In the genomic region with DNA sequence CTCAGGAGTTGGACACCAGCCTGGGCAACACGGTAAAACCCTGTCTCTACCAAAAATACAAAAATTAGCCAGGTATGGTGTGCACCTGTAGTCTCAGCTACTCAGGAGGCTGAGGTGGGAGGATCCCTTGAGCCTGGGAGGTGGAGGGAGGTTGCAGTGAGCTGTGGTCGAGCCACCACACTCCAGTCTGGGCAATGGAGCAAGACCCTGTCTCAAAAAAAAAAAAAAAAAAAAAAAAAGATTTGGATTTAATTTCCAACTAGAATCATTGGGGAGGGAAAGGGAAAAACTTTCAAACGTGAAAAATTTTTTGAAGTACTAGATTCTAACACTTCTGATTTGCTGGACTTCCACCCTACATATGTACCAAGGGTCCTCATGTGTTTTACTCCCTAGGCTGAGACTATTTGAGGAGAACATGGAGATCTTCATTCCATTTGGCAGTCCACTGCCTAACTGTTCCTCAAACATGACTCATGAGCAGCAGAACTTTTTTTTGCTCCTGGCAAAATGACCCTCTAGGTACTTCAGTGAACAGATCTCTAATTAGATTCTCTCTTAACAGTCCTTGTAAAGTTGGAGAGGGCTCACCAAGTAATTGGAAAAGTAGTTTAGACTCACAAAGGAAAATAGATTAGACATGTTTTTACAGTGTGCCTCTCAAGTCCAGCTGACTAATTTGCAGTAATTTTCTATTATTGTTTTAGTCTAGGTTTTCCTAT, we compare ENCODE assay signal across 1 cellular context.
A peak's percentile ranks its signal among the peaks of the same experiment; 100 is the strongest.
TF ChIP-seq lines count a peak whose summit lies in the region.

No MANE protein-coding gene starts in this region.

TF ChIP-seq in K562, 482 proteins besides CTCF, POLR2A, EP300 and RAD21 (continued from another document and continues in another):
- TF ChIP-seq, protein P1, sequence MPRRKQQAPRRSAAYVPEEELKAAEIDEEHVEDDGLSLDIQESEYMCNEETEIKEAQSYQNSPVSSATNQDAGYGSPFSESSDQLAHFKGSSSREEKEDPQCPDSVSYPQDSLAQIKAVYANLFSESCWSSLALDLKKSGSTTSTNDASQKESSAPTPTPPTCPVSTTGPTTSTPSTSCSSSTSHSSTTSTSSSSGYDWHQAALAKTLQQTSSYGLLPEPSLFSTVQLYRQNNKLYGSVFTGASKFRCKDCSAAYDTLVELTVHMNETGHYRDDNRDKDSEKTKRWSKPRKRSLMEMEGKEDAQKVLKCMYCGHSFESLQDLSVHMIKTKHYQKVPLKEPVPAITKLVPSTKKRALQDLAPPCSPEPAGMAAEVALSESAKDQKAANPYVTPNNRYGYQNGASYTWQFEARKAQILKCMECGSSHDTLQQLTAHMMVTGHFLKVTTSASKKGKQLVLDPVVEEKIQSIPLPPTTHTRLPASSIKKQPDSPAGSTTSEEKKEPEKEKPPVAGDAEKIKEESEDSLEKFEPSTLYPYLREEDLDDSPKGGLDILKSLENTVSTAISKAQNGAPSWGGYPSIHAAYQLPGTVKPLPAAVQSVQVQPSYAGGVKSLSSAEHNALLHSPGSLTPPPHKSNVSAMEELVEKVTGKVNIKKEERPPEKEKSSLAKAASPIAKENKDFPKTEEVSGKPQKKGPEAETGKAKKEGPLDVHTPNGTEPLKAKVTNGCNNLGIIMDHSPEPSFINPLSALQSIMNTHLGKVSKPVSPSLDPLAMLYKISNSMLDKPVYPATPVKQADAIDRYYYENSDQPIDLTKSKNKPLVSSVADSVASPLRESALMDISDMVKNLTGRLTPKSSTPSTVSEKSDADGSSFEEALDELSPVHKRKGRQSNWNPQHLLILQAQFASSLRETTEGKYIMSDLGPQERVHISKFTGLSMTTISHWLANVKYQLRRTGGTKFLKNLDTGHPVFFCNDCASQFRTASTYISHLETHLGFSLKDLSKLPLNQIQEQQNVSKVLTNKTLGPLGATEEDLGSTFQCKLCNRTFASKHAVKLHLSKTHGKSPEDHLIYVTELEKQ (CRISPR knock-in tag; IDR thresholded peaks at IDR 0.05), result no peak
- TF ChIP-seq HDAC2 (IDR thresholded peaks at IDR 0.05) (no peak), BRD9 (IDR thresholded peaks at IDR 0.05; ENCODE audit: low read depth, partially characterized antibody) (no peak), RFX5 (IDR thresholded peaks at IDR 0.05; ENCODE audit: low read depth, low read length) (no peak), PHF21A (IDR thresholded peaks at IDR 0.05; ENCODE audit: borderline replicate concordance, low read depth) (no peak), RBM34 (IDR thresholded peaks at IDR 0.05; ENCODE audit: borderline replicate concordance, insufficient read depth, low read length) (no peak), ZNF3 (CRISPR knock-in tag; IDR thresholded peaks at IDR 0.05) (no peak), ARID1B (IDR thresholded peaks at IDR 0.05) (0 out of 2 replicates have a peak, but pooled peaks have one; percentile 22), NCOA4 (IDR thresholded peaks at IDR 0.05; ENCODE audit: partially characterized antibody) (no peak), ERF (CRISPR knock-in tag; IDR thresholded peaks at IDR 0.05) (no peak), DPF2 (IDR thresholded peaks at IDR 0.05) (no peak), PCBP2 (IDR thresholded peaks at IDR 0.05; ENCODE audit: low read depth, low read length, poor library complexity, severe bottlenecking) (no peak), HNRNPH1 (optimal IDR thresholded peaks at IDR 0.05; ENCODE audit: low read depth, low read length) (no peak), STAT5A (IDR thresholded peaks at IDR 0.05; ENCODE audit: borderline replicate concordance, low read length) (no peak), CEBPB (tag; IDR thresholded peaks at IDR 0.05) (no peak), MBD2 (IDR thresholded peaks at IDR 0.05; ENCODE audit: borderline replicate concordance, low read depth) (no peak), POLR2H (tag; IDR thresholded peaks at IDR 0.05; ENCODE audit: low read depth) (no peak), ZNF436 (CRISPR knock-in tag; IDR thresholded peaks at IDR 0.05) (no peak), GATA2 (CRISPR knock-in tag; IDR thresholded peaks at IDR 0.05) (no peak), KDM1A (IDR thresholded peaks at IDR 0.05) (no peak), KAT8 (IDR thresholded peaks at IDR 0.05; ENCODE audit: low read depth) (no peak), MAZ (CRISPR knock-in tag; conservative IDR thresholded peaks at IDR 0.05 in 1 of 2, IDR thresholded peaks at IDR 0.05 in 1 of 2) (no peak), NRF1 (conservative IDR thresholded peaks at IDR 0.05 in 1 of 2, IDR thresholded peaks at IDR 0.05 in 1 of 2) (no peak), RHOXF2B (CRISPR knock-in tag; conservative IDR thresholded peaks at IDR 0.05) (no peak), EP400 (IDR thresholded peaks at IDR 0.05) (peak; percentile 28; the same call in 1 of the 2 replicates), FOXJ3 (CRISPR knock-in tag; IDR thresholded peaks at IDR 0.05) (no peak), FOXK1 (CRISPR knock-in tag; IDR thresholded peaks at IDR 0.05; ENCODE audit: borderline replicate concordance) (no peak; the same call in 1 of the 2 replicates), SNRNP70 (optimal IDR thresholded peaks at IDR 0.05; ENCODE audit: low read depth, low read length) (no peak), YY1 (IDR thresholded peaks at IDR 0.05; ENCODE audit: borderline replicate concordance in 1 of 3, control insufficient read depth in 1 of 3, extremely low read depth in 1 of 3, insufficient read depth in 3 of 3, insufficient read length in 1 of 3, insufficient replicate concordance in 2 of 3, low read depth in 1 of 3, low read length in 2 of 3) (peak in 1 of 3 experiments; percentile 49), HCFC1 (IDR thresholded peaks at IDR 0.05; ENCODE audit: low read depth, low read length) (no peak), HDAC8 (tag; IDR thresholded peaks at IDR 0.05) (no peak), GTF2A2 (tag; IDR thresholded peaks at IDR 0.05) (peak; percentile 63; the same call in 1 of the 2 replicates), ATF1 (CRISPR knock-in tag; IDR thresholded peaks at IDR 0.05) (no peak), ATF1 (tag; IDR thresholded peaks at IDR 0.05) (no peak), MEF2A (IDR thresholded peaks at IDR 0.05; ENCODE audit: control insufficient read depth, low read depth, low read length) (no peak)
- TF ChIP-seq, protein P2, sequence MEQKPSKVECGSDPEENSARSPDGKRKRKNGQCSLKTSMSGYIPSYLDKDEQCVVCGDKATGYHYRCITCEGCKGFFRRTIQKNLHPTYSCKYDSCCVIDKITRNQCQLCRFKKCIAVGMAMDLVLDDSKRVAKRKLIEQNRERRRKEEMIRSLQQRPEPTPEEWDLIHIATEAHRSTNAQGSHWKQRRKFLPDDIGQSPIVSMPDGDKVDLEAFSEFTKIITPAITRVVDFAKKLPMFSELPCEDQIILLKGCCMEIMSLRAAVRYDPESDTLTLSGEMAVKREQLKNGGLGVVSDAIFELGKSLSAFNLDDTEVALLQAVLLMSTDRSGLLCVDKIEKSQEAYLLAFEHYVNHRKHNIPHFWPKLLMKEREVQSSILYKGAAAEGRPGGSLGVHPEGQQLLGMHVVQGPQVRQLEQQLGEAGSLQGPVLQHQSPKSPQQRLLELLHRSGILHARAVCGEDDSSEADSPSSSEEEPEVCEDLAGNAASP (IDR thresholded peaks at IDR 0.05), result no peak
- TF ChIP-seq, protein P3, sequence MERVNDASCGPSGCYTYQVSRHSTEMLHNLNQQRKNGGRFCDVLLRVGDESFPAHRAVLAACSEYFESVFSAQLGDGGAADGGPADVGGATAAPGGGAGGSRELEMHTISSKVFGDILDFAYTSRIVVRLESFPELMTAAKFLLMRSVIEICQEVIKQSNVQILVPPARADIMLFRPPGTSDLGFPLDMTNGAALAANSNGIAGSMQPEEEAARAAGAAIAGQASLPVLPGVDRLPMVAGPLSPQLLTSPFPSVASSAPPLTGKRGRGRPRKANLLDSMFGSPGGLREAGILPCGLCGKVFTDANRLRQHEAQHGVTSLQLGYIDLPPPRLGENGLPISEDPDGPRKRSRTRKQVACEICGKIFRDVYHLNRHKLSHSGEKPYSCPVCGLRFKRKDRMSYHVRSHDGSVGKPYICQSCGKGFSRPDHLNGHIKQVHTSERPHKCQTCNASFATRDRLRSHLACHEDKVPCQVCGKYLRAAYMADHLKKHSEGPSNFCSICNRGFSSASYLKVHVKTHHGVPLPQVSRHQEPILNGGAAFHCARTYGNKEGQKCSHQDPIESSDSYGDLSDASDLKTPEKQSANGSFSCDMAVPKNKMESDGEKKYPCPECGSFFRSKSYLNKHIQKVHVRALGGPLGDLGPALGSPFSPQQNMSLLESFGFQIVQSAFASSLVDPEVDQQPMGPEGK (CRISPR knock-in tag; IDR thresholded peaks at IDR 0.05; ENCODE audit: borderline replicate concordance), result no peak
- TF ChIP-seq, protein P4, sequence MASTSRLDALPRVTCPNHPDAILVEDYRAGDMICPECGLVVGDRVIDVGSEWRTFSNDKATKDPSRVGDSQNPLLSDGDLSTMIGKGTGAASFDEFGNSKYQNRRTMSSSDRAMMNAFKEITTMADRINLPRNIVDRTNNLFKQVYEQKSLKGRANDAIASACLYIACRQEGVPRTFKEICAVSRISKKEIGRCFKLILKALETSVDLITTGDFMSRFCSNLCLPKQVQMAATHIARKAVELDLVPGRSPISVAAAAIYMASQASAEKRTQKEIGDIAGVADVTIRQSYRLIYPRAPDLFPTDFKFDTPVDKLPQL (IDR thresholded peaks at IDR 0.05; ENCODE audit: extremely low read depth, insufficient read length), result no peak
- TF ChIP-seq, protein P5, sequence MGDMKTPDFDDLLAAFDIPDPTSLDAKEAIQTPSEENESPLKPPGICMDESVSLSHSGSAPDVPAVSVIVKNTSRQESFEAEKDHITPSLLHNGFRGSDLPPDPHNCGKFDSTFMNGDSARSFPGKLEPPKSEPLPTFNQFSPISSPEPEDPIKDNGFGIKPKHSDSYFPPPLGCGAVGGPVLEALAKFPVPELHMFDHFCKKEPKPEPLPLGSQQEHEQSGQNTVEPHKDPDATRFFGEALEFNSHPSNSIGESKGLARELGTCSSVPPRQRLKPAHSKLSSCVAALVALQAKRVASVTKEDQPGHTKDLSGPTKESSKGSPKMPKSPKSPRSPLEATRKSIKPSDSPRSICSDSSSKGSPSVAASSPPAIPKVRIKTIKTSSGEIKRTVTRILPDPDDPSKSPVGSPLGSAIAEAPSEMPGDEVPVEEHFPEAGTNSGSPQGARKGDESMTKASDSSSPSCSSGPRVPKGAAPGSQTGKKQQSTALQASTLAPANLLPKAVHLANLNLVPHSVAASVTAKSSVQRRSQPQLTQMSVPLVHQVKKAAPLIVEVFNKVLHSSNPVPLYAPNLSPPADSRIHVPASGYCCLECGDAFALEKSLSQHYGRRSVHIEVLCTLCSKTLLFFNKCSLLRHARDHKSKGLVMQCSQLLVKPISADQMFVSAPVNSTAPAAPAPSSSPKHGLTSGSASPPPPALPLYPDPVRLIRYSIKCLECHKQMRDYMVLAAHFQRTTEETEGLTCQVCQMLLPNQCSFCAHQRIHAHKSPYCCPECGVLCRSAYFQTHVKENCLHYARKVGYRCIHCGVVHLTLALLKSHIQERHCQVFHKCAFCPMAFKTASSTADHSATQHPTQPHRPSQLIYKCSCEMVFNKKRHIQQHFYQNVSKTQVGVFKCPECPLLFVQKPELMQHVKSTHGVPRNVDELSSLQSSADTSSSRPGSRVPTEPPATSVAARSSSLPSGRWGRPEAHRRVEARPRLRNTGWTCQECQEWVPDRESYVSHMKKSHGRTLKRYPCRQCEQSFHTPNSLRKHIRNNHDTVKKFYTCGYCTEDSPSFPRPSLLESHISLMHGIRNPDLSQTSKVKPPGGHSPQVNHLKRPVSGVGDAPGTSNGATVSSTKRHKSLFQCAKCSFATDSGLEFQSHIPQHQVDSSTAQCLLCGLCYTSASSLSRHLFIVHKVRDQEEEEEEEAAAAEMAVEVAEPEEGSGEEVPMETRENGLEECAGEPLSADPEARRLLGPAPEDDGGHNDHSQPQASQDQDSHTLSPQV (IDR thresholded peaks at IDR 0.05), result peak; percentile 78
- TF ChIP-seq, protein P6, sequence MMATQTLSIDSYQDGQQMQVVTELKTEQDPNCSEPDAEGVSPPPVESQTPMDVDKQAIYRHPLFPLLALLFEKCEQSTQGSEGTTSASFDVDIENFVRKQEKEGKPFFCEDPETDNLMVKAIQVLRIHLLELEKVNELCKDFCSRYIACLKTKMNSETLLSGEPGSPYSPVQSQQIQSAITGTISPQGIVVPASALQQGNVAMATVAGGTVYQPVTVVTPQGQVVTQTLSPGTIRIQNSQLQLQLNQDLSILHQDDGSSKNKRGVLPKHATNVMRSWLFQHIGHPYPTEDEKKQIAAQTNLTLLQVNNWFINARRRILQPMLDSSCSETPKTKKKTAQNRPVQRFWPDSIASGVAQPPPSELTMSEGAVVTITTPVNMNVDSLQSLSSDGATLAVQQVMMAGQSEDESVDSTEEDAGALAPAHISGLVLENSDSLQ (IDR thresholded peaks at IDR 0.05), result no peak
- TF ChIP-seq, protein P7, sequence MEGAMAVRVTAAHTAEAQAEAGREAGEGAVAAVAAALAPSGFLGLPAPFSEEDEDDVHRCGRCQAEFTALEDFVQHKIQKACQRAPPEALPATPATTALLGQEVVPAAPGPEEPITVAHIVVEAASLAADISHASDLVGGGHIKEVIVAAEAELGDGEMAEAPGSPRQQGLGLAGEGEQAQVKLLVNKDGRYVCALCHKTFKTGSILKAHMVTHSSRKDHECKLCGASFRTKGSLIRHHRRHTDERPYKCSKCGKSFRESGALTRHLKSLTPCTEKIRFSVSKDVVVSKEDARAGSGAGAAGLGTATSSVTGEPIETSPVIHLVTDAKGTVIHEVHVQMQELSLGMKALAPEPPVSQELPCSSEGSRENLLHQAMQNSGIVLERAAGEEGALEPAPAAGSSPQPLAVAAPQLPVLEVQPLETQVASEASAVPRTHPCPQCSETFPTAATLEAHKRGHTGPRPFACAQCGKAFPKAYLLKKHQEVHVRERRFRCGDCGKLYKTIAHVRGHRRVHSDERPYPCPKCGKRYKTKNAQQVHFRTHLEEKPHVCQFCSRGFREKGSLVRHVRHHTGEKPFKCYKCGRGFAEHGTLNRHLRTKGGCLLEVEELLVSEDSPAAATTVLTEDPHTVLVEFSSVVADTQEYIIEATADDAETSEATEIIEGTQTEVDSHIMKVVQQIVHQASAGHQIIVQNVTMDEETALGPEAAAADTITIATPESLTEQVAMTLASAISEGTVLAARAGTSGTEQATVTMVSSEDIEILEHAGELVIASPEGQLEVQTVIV (CRISPR knock-in tag; IDR thresholded peaks at IDR 0.05; ENCODE audit: borderline replicate concordance), result no peak; the same call in 1 of the 2 replicates
- TF ChIP-seq, protein P8, sequence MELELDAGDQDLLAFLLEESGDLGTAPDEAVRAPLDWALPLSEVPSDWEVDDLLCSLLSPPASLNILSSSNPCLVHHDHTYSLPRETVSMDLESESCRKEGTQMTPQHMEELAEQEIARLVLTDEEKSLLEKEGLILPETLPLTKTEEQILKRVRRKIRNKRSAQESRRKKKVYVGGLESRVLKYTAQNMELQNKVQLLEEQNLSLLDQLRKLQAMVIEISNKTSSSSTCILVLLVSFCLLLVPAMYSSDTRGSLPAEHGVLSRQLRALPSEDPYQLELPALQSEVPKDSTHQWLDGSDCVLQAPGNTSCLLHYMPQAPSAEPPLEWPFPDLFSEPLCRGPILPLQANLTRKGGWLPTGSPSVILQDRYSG (tag; conservative IDR thresholded peaks at IDR 0.05; ENCODE audit: low read depth), result peak; percentile 54
- TF ChIP-seq, protein P9, sequence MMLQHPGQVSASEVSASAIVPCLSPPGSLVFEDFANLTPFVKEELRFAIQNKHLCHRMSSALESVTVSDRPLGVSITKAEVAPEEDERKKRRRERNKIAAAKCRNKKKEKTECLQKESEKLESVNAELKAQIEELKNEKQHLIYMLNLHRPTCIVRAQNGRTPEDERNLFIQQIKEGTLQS (IDR thresholded peaks at IDR 0.05), result peak; percentile 69; the same call in 1 of the 2 replicates
- TF ChIP-seq, protein P9 (CRISPR knock-in tag; conservative IDR thresholded peaks at IDR 0.05), result no peak
